Comparison of ENCODE assay signal across 10 cellular contexts in genomic region chr6:94323853-94324252, GRCh38.
DNase-seq lines count a peak whose midpoint lies in the region; ATAC-seq and FAIRE-seq lines count a peak whose summit lies in the region.
"Had no signal": no experiment of that assay in that cellular context is flagged by ENCODE, and none has a peak within 500 bp of the region (broad histone marks: within the 10 kb centered on the region; RNA-seq: fewer than 3 reads in every experiment).

No MANE protein-coding gene starts in this region.

- no peak overlapping the region for H3K27ac ChIP-seq in SJCRH30
- H3K27ac ChIP-seq: KMS-11 had no signal

- H3K27me3 ChIP-seq in SJCRH30, result no peaks in the 10 kb centered on the region

- H3K4me1 ChIP-seq in SJCRH30, result no peaks in the 10 kb centered on the region

- no peak for FAIRE-seq in urothelium cell line (lab: Jason Lieb, UNC)

- no peaks in the 10 kb centered on the region for H3K36me3 ChIP-seq in SJCRH30

- DNase-seq in DMS114 treated with DMSO at 0.1 percent for 48 hours (lab: John Stamatoyannopoulos, UW; ENCODE audit: unreplicated experiment), result peak; percentile 0
- peak; percentile 2 for DNase-seq in H4 (ENCODE audit: low spot score)
- peak; percentile 21 to 55 for DNase-seq in SJCRH30
- peak; percentile 19 for DNase-seq in iPS-NIHi7 (ENCODE audit: extremely low spot score)
- DNase-seq in urothelium cell line (ENCODE audit: low spot score), result no peak
- DNase-seq in activated CD4-positive, alpha-beta T cell treated with anti-CD3 and anti-CD28 coated beads for 1 hour, result no peak
- DNase-seq: DND-41 had no signal

- no peaks in the 10 kb centered on the region for H3K9me3 ChIP-seq in SJCRH30 (replicated peaks)

- no peak for ATAC-seq in HG02938 (IDR thresholded peaks at IDR 0.05; ENCODE audit: unreplicated experiment)
- ATAC-seq: activated T-helper 17 cell treated with anti-CD3 and anti-CD28 coated beads, Interleukin-2, amount 50 U/mL, for 72 hours had no signal

- H3K4me3 ChIP-seq in SJCRH30, result no peak overlapping the region

Comparison
In these comparisons a context has a peak if more than half of its experiments do, and no peak if none do; other contexts are left out.
1. DNase-seq: peak in DMS114 treated with DMSO at 0.1 percent for 48 hours (single experiment), H4 (single experiment), SJCRH30 (2 of 2) and iPS-NIHi7 (single experiment); none in urothelium cell line (single experiment) and activated CD4-positive, alpha-beta T cell treated with anti-CD3 and anti-CD28 coated beads for 1 hour (single experiment).